In genomic region chr7:141737836-141738591, GRCh38 we compare ENCODE assay signal across 8 cellular contexts. TPM values are rescaled to one million over a fixed set of nuclear protein-coding genes. Genes with fewer than 3 reads are reported as not detected.
DNase-seq lines count a peak whose midpoint lies in the region; ATAC-seq, FAIRE-seq and TF ChIP-seq lines count a peak whose summit lies in the region.

Gene SSBP1 (plus strand): TSS chr7:141738358. CDS start chr7:141739167, 809 bp downstream.

- H3K4me3 Mint-ChIP-seq in brain, result peak within 1 kb of the TSS; percentile 97 to 99 (median 98)

- DNase-seq in 8988T (peak; percentile 37), NCI-H2107 (lab: John Stamatoyannopoulos, UW) (peak; percentile 97), iPS DF 6.9 (ENCODE audit: low read depth, low spot score) (peak; percentile 94), skeletal muscle cell (ENCODE audit: low read depth) (peak; percentile 89)

- H3K9me3 Mint-ChIP-seq in brain, result no peaks in the 10 kb centered on the region

- H3K27ac ChIP-seq in iPS DF 6.9 (ENCODE audit: low read length), result no peak within 1 kb of the TSS

- peak; percentile 87 to 89 for TF ChIP-seq CTCF in brain (conservative IDR thresholded peaks at IDR 0.05)

- H3K27me3 Mint-ChIP-seq in brain, result peaks cover 14% of the 10 kb centered on the region

- H3K36me3 ChIP-seq in iPS DF 6.9 (ENCODE audit: control insufficient read depth, insufficient read depth, low read length), result peaks cover 10% of the 10 kb centered on the region; the same call in 1 of the 2 replicates

- no peaks in the 10 kb centered on the region for H3K9me3 ChIP-seq in iPS DF 6.9 (ENCODE audit: control insufficient read depth, insufficient read depth, low read length)

- FAIRE-seq in TTC549 (lab: Jason Lieb, UNC), result peak; percentile 93

- H3K4me1 Mint-ChIP-seq in brain, result peaks cover 49% of the 10 kb centered on the region

- H3K36me3 Mint-ChIP-seq in brain, result peaks cover 30% of the 10 kb centered on the region

- H3K27ac Mint-ChIP-seq in brain, result peak within 1 kb of the TSS; percentile 96 to 99 (median 97)

- no peaks in the 10 kb centered on the region for H3K4me1 ChIP-seq in iPS DF 6.9 (ENCODE audit: control insufficient read depth, insufficient read depth, low read length)

- no peaks in the 10 kb centered on the region for H3K27me3 ChIP-seq in iPS DF 6.9 (ENCODE audit: control insufficient read depth, insufficient read depth, low read length)

- peak; percentile 91 for ATAC-seq in GM18517 (IDR thresholded peaks at IDR 0.05; ENCODE audit: unreplicated experiment)
- peak; percentile 93 for ATAC-seq in HG03060 (IDR thresholded peaks at IDR 0.05; ENCODE audit: low read depth, unreplicated experiment)

- WGBS in iPS DF 6.9 (ENCODE audit: insufficient coverage, insufficient read length), result no CpG with 5 or more reads among the region's 46 CpGs

- H3K4me3 ChIP-seq in iPS DF 6.9 (ENCODE audit: low read length) (peak within 1 kb of the TSS; percentile 98), skeletal muscle cell (ENCODE audit: low read depth, low read length) (peak within 1 kb of the TSS; percentile 97)

RNA-seq across cellular contexts. Expression of gene SSBP1, which starts in this region (rescaled TPM):
- 149 TPM for polyA plus RNA-seq in brain (ENCODE audit: insufficient read depth, low read depth, low replicate concordance)

Comparison
In these comparisons a context has a peak if more than half of its experiments do, and no peak if none do; other contexts are left out.
1. DNase-seq: peak in every context shown above with its lines; median percentile 97 in NCI-H2107; 94 in iPS DF 6.9; 89 in skeletal muscle cell; 37 in 8988T.